ENCODE assay signal across 8 cellular contexts in genomic region chr14:77761205-77761931, GRCh38. TPM values are rescaled to one million over a fixed set of nuclear protein-coding genes. Genes with fewer than 3 reads are reported as not detected.
DNase-seq lines count a peak whose midpoint lies in the region; ATAC-seq and TF ChIP-seq lines count a peak whose summit lies in the region.

No MANE protein-coding gene starts in this region.

- H3K27ac ChIP-seq in Panc1 (ENCODE audit: low read length): peak overlapping the region; percentile 95
- H3K27ac ChIP-seq in caudate nucleus (ENCODE audit: low read depth, low read length): peak overlapping the region; percentile 77
- H3K27ac ChIP-seq in skin epidermis: peak overlapping the region in 19 of 21 experiments; percentile 7 to 98 (median 91)

- no peaks in the 10 kb centered on the region for H3K27me3 ChIP-seq in Panc1 (ENCODE audit: control insufficient read depth, insufficient read depth, low read length)

- DNase-seq in Caki2 (ENCODE audit: low read depth) (peak; percentile 10), Panc1 (ENCODE audit: low read depth, low spot score) (peak; percentile 79), caudate nucleus (lab: John Stamatoyannopoulos, UW) (peak in 29 of 61 donors; percentile 0 to 94 (median 7)), iris pigment epithelial cell (ENCODE audit: low read depth) (peak; percentile 95), NCI-H2196 treated with DMSO at 0.1 percent for 48 hours (lab: John Stamatoyannopoulos, UW; ENCODE audit: unreplicated experiment) (no peak)

- ATAC-seq in GM19351 (IDR thresholded peaks at IDR 0.05; ENCODE audit: unreplicated experiment) (peak; percentile 15), HG03460 (IDR thresholded peaks at IDR 0.05; ENCODE audit: unreplicated experiment) (peak; percentile 22), Panc1 (peak; percentile 64)

- intact Hi-C loops in Panc1 (cut with micrococcal nuclease; ENCODE audit: unreplicated experiment): no loop called here

- peak; percentile 69 for TF ChIP-seq CTCF in Panc1 (IDR thresholded peaks at IDR 0.05)

- POLR2A ChIA-PET in Panc1 (lab: Charles Lee): interaction anchor here (0.6 kb wide), 1 partner anchor 49 kb away, joined by 5 read pairs; no protein-coding TSS in a partner anchor

- BruUV-seq in Panc1 (replicated peaks; lab: Mats Ljungman, UMichigan): TSS peak; percentile 89

- peaks cover 4% of the 10 kb centered on the region; the same call in 1 of the 2 replicates for H3K4me1 ChIP-seq in Panc1 (ENCODE audit: control insufficient read depth, insufficient read depth, low read length)

- H3K4me3 ChIP-seq in Panc1 (ENCODE audit: low read depth in 2 of 2, low read length in 2 of 2) (peak overlapping the region; percentile 71 to 94), skin epidermis (peak overlapping the region; percentile 71 to 100 (median 80))

- in situ Hi-C loops in Caki2 (cut with HindIII; ENCODE audit: low pct_unique_long_range_greater_than_20kb, low sequenced_read_pairs): no loop called here
- in situ Hi-C loops in Panc1 (cut with HindIII; ENCODE audit: low pct_unique_long_range_greater_than_20kb, low sequenced_read_pairs): no loop called here

- CTCF ChIA-PET in Panc1 (lab: Charles Lee): interaction anchor here (0.8 kb wide), 1 partner anchor 218 kb away, joined by 3 read pairs; no protein-coding TSS in a partner anchor

- peaks cover 3% of the 10 kb centered on the region; the same call in 1 of the 2 replicates for H3K36me3 ChIP-seq in Panc1 (ENCODE audit: control insufficient read depth, insufficient read depth, low read length)

- H3K9me3 ChIP-seq in Panc1 (ENCODE audit: control insufficient read depth, insufficient read depth, low read depth, low read length): no peaks in the 10 kb centered on the region

RNA-seq across cellular contexts. Expression of gene SNW1, which starts 0.4 kb away (rescaled TPM):
- 39.6 and 85.5 TPM in 2 replicates for total RNA-seq in Caki2 (2014; rRNA removed; shearing (Covaris generic); ENCODE audit: low replicate concordance)
- total RNA-seq in Panc1 (2021; ENCODE audit: unreplicated experiment): 67.0 TPM
- polyA plus RNA-seq in Panc1 (2012; ENCODE audit: insufficient read length): 30.8 TPM

RNA-seq across cellular contexts. Expression of gene ADCK1, which starts 38.5 kb away (rescaled TPM):
- total RNA-seq in Caki2 (2014; rRNA removed; shearing (Covaris generic); ENCODE audit: low replicate concordance): 1.2 and 1.8 TPM in 2 replicates
- 10.1 TPM for total RNA-seq in Panc1 (2021; ENCODE audit: unreplicated experiment)
- 11.5 TPM for polyA plus RNA-seq in Panc1 (2012; ENCODE audit: insufficient read length)

RNA-seq across cellular contexts. Expression of gene SLIRP, which starts 53.5 kb away (rescaled TPM):
- total RNA-seq in Caki2 (2014; rRNA removed; shearing (Covaris generic); ENCODE audit: low replicate concordance): 225 and 254 TPM in 2 replicates
- total RNA-seq in Panc1 (2021; ENCODE audit: unreplicated experiment): 162 TPM
- 105 TPM for polyA plus RNA-seq in Panc1 (2012; ENCODE audit: insufficient read length)

RNA-seq across cellular contexts. Expression of gene ALKBH1, which starts 53.5 kb away (rescaled TPM):
- 6.7 and 13.1 TPM in 2 replicates for total RNA-seq in Caki2 (2014; rRNA removed; shearing (Covaris generic); ENCODE audit: low replicate concordance)
- 13.0 TPM for total RNA-seq in Panc1 (2021; ENCODE audit: unreplicated experiment)
- polyA plus RNA-seq in Panc1 (2012; ENCODE audit: insufficient read length): 6.2 TPM
